ENCODE assay signal across 1 cellular context in the genomic region with DNA sequence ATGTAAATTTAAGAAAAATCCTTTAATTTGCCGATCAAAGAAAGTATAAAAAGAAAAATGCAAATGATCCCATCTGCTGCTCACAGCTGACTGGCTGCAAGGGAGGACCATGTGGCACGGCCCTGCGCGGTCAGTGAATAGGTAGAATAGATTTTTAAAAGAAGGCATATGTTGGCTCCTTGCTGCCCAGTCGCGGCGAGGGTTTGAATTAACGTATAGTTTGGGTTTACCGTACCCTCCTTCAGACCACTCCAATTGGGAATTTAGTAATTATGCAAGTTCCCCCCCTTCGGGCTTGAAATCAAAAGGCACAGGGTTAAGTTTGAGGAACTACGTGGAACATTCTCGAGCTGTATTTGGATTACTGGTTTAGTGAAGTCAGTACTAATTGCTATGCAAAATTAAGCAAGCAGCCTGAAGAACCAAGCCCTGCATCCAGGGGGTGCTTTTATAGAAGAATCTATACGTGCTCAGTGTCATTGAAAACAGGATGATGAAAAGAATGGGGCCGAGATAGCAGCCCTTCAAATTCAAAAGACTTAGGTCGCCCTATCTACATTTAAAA.
TF ChIP-seq lines count a peak whose summit lies in the region.

No MANE protein-coding gene starts in this region.

TF ChIP-seq in GM12878, 131 proteins besides CTCF, POLR2A, EP300 and RAD21 (continued from another document):
- TF ChIP-seq, protein P1, sequence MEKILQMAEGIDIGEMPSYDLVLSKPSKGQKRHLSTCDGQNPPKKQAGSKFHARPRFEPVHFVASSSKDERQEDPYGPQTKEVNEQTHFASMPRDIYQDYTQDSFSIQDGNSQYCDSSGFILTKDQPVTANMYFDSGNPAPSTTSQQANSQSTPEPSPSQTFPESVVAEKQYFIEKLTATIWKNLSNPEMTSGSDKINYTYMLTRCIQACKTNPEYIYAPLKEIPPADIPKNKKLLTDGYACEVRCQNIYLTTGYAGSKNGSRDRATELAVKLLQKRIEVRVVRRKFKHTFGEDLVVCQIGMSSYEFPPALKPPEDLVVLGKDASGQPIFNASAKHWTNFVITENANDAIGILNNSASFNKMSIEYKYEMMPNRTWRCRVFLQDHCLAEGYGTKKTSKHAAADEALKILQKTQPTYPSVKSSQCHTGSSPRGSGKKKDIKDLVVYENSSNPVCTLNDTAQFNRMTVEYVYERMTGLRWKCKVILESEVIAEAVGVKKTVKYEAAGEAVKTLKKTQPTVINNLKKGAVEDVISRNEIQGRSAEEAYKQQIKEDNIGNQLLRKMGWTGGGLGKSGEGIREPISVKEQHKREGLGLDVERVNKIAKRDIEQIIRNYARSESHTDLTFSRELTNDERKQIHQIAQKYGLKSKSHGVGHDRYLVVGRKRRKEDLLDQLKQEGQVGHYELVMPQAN (conservative IDR thresholded peaks at IDR 0.05), result no peak
- no peak for TF ChIP-seq CHD4 (IDR thresholded peaks at IDR 0.05)
